23 cellular contexts compared by ENCODE assay signal in the genomic region with DNA sequence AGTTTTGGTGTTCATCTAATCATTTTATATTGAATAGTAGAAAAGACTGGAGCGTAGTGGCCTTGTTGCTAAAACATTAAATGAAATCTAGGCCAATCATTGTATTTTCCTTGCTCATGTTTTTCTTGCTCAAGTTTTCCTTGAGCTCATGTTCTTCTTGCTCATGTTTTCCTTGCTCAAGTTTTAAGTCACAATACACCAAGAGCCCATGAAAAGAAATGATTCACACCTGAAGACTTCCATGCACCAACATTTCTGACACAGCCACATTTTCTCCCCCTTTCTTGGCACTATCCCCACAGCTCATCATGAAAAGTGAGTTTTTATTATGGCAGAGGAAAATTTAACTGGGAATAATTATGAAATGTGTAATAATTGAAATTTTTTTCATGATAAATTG.
DNase-seq lines count a peak whose midpoint lies in the region; ATAC-seq, FAIRE-seq and TF ChIP-seq lines count a peak whose summit lies in the region.
"Had no signal": no experiment of that assay in that cellular context is flagged by ENCODE, and none has a peak within 500 bp of the region (broad histone marks: within the 10 kb centered on the region; RNA-seq: fewer than 3 reads in every experiment).

No MANE protein-coding gene starts in this region.

- intact Hi-C loops in activated CD4-positive, alpha-beta T cell treated with anti-CD3 and anti-CD28 coated beads for 36 hours (cut with DNase I, micrococcal nuclease): no loop called here

- no peaks in the 10 kb centered on the region for H3K36me3 ChIP-seq in GM23248 (ENCODE audit: low read depth)
- H3K36me3 ChIP-seq in SK-N-MC (ENCODE audit: insufficient read depth, low read length): no peaks in the 10 kb centered on the region
- no peaks in the 10 kb centered on the region for H3K36me3 ChIP-seq in bronchial epithelial cell (ENCODE audit: control insufficient read depth, insufficient read depth, low read length)
- H3K36me3 ChIP-seq: BLaER1 treated with 17β-estradiol and CSF1 and Interleukin-3, amounts not matched to agents 10 nM and 100 nM; MG63 had no signal

- no peak overlapping the region for H3K4me3 Mint-ChIP-seq in activated CD4-positive, alpha-beta T cell treated with anti-CD3 and anti-CD28 coated beads for 36 hours
- H3K4me3 Mint-ChIP-seq: CD4-positive, alpha-beta T cell had no signal

- H3K27ac ChIP-seq in GM23248: no peak overlapping the region
- H3K27ac ChIP-seq in SK-N-MC: peak overlapping the region; percentile 61
- H3K27ac ChIP-seq: BLaER1 treated with 17β-estradiol and CSF1 and Interleukin-3, amounts not matched to agents 10 nM and 100 nM had no signal

- no peaks in the 10 kb centered on the region for H3K4me1 Mint-ChIP-seq in activated CD4-positive, alpha-beta T cell treated with anti-CD3 and anti-CD28 coated beads for 36 hours

- H3K9ac ChIP-seq in GM23248 (no peak overlapping the region), SK-N-MC (ENCODE audit: insufficient read length) (no peak overlapping the region)
- H3K9ac ChIP-seq: BLaER1 treated with 17β-estradiol and CSF1 and Interleukin-3, amounts not matched to agents 10 nM and 100 nM had no signal

- POLR2A ChIA-PET in activated CD4-positive, alpha-beta T cell treated with anti-CD3 and anti-CD28 coated beads for 36 hours (lab: Charles Lee): no interaction called here

- H3K27ac Mint-ChIP-seq in activated CD4-positive, alpha-beta T cell treated with anti-CD3 and anti-CD28 coated beads for 36 hours: no peak overlapping the region
- H3K27ac Mint-ChIP-seq: CD4-positive, alpha-beta T cell had no signal

- CTCF ChIA-PET in activated CD4-positive, alpha-beta T cell treated with anti-CD3 and anti-CD28 coated beads for 36 hours (lab: Charles Lee): no interaction called here

- H3K27me3 Mint-ChIP-seq in activated CD4-positive, alpha-beta T cell treated with anti-CD3 and anti-CD28 coated beads for 36 hours: no peaks in the 10 kb centered on the region
- H3K27me3 Mint-ChIP-seq: CD4-positive, alpha-beta T cell had no signal

- H3K9me3 Mint-ChIP-seq in activated CD4-positive, alpha-beta T cell treated with anti-CD3 and anti-CD28 coated beads for 36 hours (ENCODE audit: low read depth): no peaks in the 10 kb centered on the region

- DNase-seq in GM23248 (peak; percentile 34), SK-N-MC (ENCODE audit: low read depth, low spot score) (no peak), bronchial epithelial cell (ENCODE audit: low read depth) (peak; percentile 4), renal cortical epithelial cell (ENCODE audit: low read depth) (peak; percentile 65), SKM-1 (lab: John Stamatoyannopoulos, UW; ENCODE audit: unreplicated experiment) (no peak), mesenteric fat pad (ENCODE audit: low spot score) (no peak)
- no peak for DNase-seq in activated CD4-positive, alpha-beta T cell treated with anti-CD3 and anti-CD28 coated beads for 36 hours
- DNase-seq: AML-193; CD4-positive, alpha-beta T cell; Kasumi-1; MG63; NCI-H1105 treated with DMSO at 0.1 percent for 48 hours; NCI-H1694; NCI-H2029 treated with DMSO at 0.1 percent for 48 hours; NCI-H2227 treated with DMSO at 0.1 percent for 48 hours; NCI-H69; Right ventricle myocardium superior; RPMI8226 had no signal

- H2AFZ ChIP-seq in GM23248: no peak overlapping the region

- no peak overlapping the region for H3K4me2 ChIP-seq in GM23248 (ENCODE audit: unreplicated experiment)

- no peak for ATAC-seq in activated CD4-positive, alpha-beta T cell treated with anti-CD3 and anti-CD28 coated beads for 36 hours
- ATAC-seq: K562 had no signal

- no peak for TF ChIP-seq CTCF in bronchial epithelial cell (IDR thresholded peaks at IDR 0.05; ENCODE audit: insufficient read depth, low read length, severe bottlenecking)

- H3K4me3 ChIP-seq in GM23248 (no peak overlapping the region), SK-N-MC (peak overlapping the region; percentile 71), bronchial epithelial cell (ENCODE audit: low read depth, low read length) (no peak overlapping the region)
- H3K4me3 ChIP-seq: BLaER1 treated with 17β-estradiol and CSF1 and Interleukin-3, amounts not matched to agents 10 nM and 100 nM; K562; MG63 had no signal

- H3K9me2 ChIP-seq in GM23248 (ENCODE audit: insufficient read depth): no peaks in the 10 kb centered on the region

- in situ Hi-C loops in GM23248 (cut with MboI): no loop called here

- H3F3A ChIP-seq in GM23248 (ENCODE audit: insufficient read depth): no peaks in the 10 kb centered on the region

- FAIRE-seq in bronchial epithelial cell (lab: Jason Lieb, UNC): no peak
- FAIRE-seq: A204.1, D721Med, H1, K562 had no signal

- H3K27me3 ChIP-seq in GM23248 (replicated peaks; ENCODE audit: insufficient read depth) (no peaks in the 10 kb centered on the region), bronchial epithelial cell (ENCODE audit: control insufficient read depth, insufficient read depth, low read length) (no peaks in the 10 kb centered on the region)
- H3K27me3 ChIP-seq: BLaER1 treated with 17β-estradiol and CSF1 and Interleukin-3, amounts not matched to agents 10 nM and 100 nM; MG63 had no signal

- H3K9me3 ChIP-seq in GM23248 (ENCODE audit: low read depth): no peaks in the 10 kb centered on the region
- H3K9me3 ChIP-seq in SK-N-MC (ENCODE audit: low read depth, low read length): no peaks in the 10 kb centered on the region
- H3K9me3 ChIP-seq: BLaER1 treated with 17β-estradiol and CSF1 and Interleukin-3, amounts not matched to agents 10 nM and 100 nM; MG63 had no signal

- H3K36me3 Mint-ChIP-seq in activated CD4-positive, alpha-beta T cell treated with anti-CD3 and anti-CD28 coated beads for 36 hours (ENCODE audit: low read depth): no peaks in the 10 kb centered on the region

- H4K20me1 ChIP-seq in GM23248 (ENCODE audit: insufficient read depth): no peaks in the 10 kb centered on the region
- H4K20me1 ChIP-seq: BLaER1 treated with 17β-estradiol and CSF1 and Interleukin-3, amounts not matched to agents 10 nM and 100 nM had no signal

- H3K79me2 ChIP-seq in GM23248 (ENCODE audit: insufficient read depth): no peaks in the 10 kb centered on the region

- WGBS in GM23248 (ENCODE audit: low coverage in 1 of 2, low lambda C conversion rate in 2 of 2, missing lambda C conversion rate in 2 of 2), 2 experiments: 63 to 74% methylated on average over 1 of the region's 1 CpG

- H3K4me1 ChIP-seq in GM23248 (ENCODE audit: insufficient read depth): peaks cover 11% of the 10 kb centered on the region; the same call in 1 of the 2 replicates

Comparison
In these comparisons a context has a peak if more than half of its experiments do, and no peak if none do; other contexts are left out.
1. DNase-seq: peak in GM23248 (single experiment), bronchial epithelial cell (single experiment) and renal cortical epithelial cell (single experiment); none in SK-N-MC (single experiment), SKM-1 (single experiment), activated CD4-positive, alpha-beta T cell treated with anti-CD3 and anti-CD28 coated beads for 36 hours (single experiment) and mesenteric fat pad (single experiment).